In the genomic region with DNA sequence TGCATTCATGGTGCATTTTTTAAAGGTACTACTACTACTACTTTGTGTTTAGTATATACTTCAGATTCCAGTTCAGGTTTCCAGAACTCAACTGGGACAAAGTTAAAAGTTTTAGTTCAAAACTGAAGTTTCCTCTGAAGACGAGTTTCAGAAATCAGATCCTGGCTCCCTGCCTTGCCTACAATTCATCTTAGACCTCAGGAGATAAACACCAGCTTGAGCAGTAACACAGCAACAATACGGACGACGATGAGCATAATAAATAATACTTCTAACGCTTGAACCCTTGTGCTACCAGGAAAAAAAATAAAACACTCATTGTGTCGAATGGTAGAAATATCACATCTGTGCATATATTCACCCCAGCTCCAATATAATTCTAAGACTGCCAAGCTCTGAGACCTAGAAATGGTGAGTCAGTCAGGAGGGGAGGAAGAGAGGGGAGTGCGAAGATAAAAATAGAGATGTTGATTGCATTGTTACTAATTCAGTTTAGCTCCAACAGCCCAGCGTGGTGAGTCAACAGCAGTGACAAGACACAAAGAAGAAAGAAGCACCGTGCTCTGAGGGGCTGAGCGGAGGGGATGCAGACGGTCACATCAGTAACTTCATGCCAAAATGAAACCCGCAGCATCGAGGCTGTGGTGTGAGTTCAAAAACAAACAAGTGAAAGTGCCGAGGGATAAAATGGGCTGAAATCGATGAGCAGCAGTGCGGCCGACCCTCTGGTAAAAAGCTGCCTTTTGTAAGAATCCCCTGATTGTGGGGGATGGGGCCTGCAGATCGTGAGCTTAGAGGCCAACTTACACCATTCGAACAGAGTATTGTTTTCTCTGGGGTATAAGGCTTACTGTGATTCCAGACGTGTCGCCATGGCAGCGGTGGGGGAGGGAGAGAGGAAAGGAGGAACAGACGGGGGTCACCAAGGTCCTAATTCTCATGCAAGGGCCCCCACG, we compare ENCODE assay signal across 8 cellular contexts.
DNase-seq lines count a peak whose midpoint lies in the region; ATAC-seq and TF ChIP-seq lines count a peak whose summit lies in the region.

No MANE protein-coding gene starts in this region.

- TF ChIP-seq CTCF in AG09319 (IDR thresholded peaks at IDR 0.05; ENCODE audit: low read depth, low read length) (no peak), astrocyte of the cerebellum (IDR thresholded peaks at IDR 0.05; ENCODE audit: low read depth, low read length, missing control alignments) (no peak)

- H3K27me3 ChIP-seq in iPS-20b (ENCODE audit: insufficient read depth, low read length) (no peaks in the 10 kb centered on the region), skeletal muscle tissue (ENCODE audit: control insufficient read depth in 3 of 3, insufficient read depth in 3 of 3, low read length in 3 of 3) (no peaks in the 10 kb centered on the region)

- in situ Hi-C loops in KBM-7 (cut with MboI; ENCODE audit: low pct_unique_long_range_greater_than_20kb, low sequenced_read_pairs) = no loop called here
- in situ Hi-C loops in astrocyte of the cerebellum (cut with HindIII; ENCODE audit: low sequenced_read_pairs) = no loop called here

- no peak for ATAC-seq in HG02623 (IDR thresholded peaks at IDR 0.05; ENCODE audit: unreplicated experiment)

- H3K27ac ChIP-seq in iPS-20b (ENCODE audit: low read length) (peak overlapping the region; percentile 77), skeletal muscle tissue (ENCODE audit: low read depth, low read length) (peak overlapping the region; percentile 85)

- H3K4me3 ChIP-seq in astrocyte of the cerebellum (ENCODE audit: low read depth, low read length) (peak overlapping the region; percentile 32), iPS-20b (ENCODE audit: low read length) (peak overlapping the region; percentile 63), skeletal muscle tissue (ENCODE audit: low read length in 3 of 3) (peak overlapping the region; percentile 61 to 80 (median 80))

- DNase-seq in AG09319 (ENCODE audit: extremely low read depth, low read depth) (peak; percentile 20), KBM-7 (peak; percentile 74), astrocyte of the cerebellum (ENCODE audit: low read depth) (peak; percentile 57), middle frontal gyrus (ENCODE audit: extremely low spot score, low spot score) (no peak), NCI-H2081 treated with DMSO at 0.1 percent for 48 hours (lab: John Stamatoyannopoulos, UW) (no peak)

- H3K4me1 ChIP-seq in iPS-20b (ENCODE audit: insufficient read depth, low read length) (peaks cover 30% of the 10 kb centered on the region), skeletal muscle tissue (ENCODE audit: control insufficient read depth in 3 of 3, insufficient read depth in 3 of 3, low read length in 3 of 3) (peaks cover 26 to 36% (median 30%) of the 10 kb centered on the region in 3 donors)

- H3K36me3 ChIP-seq in iPS-20b (ENCODE audit: insufficient read depth, low read depth, low read length) (no peaks in the 10 kb centered on the region), skeletal muscle tissue (ENCODE audit: control insufficient read depth in 3 of 3, insufficient read depth in 3 of 3, low read length in 3 of 3) (no peaks in the 10 kb centered on the region)

- H3K9me3 ChIP-seq in iPS-20b (ENCODE audit: insufficient read depth, low read depth, low read length) (peaks cover under 1% of the 10 kb centered on the region; the same call in 1 of the 2 replicates), skeletal muscle tissue (ENCODE audit: control insufficient read depth in 3 of 3, low read length in 3 of 3) (no peaks in the 10 kb centered on the region)

- peak overlapping the region; percentile 82 for H3K9ac ChIP-seq in iPS-20b (ENCODE audit: low read depth, low read length)
- H3K9ac ChIP-seq in skeletal muscle tissue (ENCODE audit: low read depth in 1 of 3, low read length in 3 of 3) = peak overlapping the region; percentile 83 to 86 (median 85)

Comparison
In these comparisons a context has a peak if more than half of its experiments do, and no peak if none do; other contexts are left out.
1. DNase-seq: peak in AG09319 (single experiment), KBM-7 (single experiment) and astrocyte of the cerebellum (single experiment); none in middle frontal gyrus (single experiment) and NCI-H2081 treated with DMSO at 0.1 percent for 48 hours (single experiment).
2. Peak in every context shown above with its lines, with median percentiles within 50 percentile points of each other: H3K4me3 ChIP-seq.